ENCODE assay signal across 1 cellular context in the genomic region with DNA sequence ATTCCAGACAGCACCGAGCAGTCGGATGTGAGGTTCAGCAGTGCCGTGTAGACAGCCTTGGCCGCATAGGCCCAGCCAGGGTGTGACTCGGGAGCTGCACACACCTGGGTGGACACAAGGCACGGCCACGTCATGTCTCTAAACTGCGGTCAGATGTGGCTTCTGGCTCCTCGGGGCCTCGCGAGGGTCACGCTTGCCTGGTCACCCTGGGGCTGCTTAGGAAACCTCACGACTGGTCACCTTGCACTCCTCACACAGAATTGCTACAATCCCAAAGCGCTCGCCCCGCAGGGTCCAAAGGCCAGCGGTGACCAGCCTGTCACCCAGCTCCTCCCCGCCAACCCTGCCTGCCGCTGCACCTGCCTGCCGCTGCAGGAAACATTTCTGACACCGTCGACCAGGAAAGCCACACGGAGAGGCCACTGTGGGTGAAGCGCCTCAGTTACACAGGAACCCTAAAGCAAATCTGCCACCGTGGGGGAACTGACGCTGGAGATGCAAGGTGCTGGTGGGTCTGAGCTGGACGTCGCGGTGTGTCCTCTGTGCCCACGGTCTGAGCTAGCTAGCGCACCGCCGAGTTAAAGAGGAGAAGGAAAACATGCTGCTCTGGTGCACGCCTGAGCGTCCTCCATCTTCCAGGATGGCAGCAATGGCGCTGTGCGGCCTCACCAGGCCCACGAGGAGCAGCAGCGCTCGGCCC.
TF ChIP-seq lines count a peak whose summit lies in the region.

No MANE protein-coding gene starts in this region.

TF ChIP-seq in HepG2, 621 proteins besides CTCF, POLR2A, EP300 and RAD21 (continued from another document and continues in another):
- TF ChIP-seq ZNF609 (CRISPR knock-in tag; IDR thresholded peaks at IDR 0.05; ENCODE audit: borderline replicate concordance) = peak; percentile 74
- TF ChIP-seq WIZ (CRISPR knock-in tag; IDR thresholded peaks at IDR 0.05) = 0 out of 2 replicates have a peak, but pooled peaks have one; percentile 58
- TF ChIP-seq ZNF383 (CRISPR knock-in tag; IDR thresholded peaks at IDR 0.05; ENCODE audit: borderline replicate concordance) = no peak
- peak; percentile 48 for TF ChIP-seq FOXC1 (CRISPR knock-in tag; IDR thresholded peaks at IDR 0.05; ENCODE audit: borderline replicate concordance)
- TF ChIP-seq, protein P1, sequence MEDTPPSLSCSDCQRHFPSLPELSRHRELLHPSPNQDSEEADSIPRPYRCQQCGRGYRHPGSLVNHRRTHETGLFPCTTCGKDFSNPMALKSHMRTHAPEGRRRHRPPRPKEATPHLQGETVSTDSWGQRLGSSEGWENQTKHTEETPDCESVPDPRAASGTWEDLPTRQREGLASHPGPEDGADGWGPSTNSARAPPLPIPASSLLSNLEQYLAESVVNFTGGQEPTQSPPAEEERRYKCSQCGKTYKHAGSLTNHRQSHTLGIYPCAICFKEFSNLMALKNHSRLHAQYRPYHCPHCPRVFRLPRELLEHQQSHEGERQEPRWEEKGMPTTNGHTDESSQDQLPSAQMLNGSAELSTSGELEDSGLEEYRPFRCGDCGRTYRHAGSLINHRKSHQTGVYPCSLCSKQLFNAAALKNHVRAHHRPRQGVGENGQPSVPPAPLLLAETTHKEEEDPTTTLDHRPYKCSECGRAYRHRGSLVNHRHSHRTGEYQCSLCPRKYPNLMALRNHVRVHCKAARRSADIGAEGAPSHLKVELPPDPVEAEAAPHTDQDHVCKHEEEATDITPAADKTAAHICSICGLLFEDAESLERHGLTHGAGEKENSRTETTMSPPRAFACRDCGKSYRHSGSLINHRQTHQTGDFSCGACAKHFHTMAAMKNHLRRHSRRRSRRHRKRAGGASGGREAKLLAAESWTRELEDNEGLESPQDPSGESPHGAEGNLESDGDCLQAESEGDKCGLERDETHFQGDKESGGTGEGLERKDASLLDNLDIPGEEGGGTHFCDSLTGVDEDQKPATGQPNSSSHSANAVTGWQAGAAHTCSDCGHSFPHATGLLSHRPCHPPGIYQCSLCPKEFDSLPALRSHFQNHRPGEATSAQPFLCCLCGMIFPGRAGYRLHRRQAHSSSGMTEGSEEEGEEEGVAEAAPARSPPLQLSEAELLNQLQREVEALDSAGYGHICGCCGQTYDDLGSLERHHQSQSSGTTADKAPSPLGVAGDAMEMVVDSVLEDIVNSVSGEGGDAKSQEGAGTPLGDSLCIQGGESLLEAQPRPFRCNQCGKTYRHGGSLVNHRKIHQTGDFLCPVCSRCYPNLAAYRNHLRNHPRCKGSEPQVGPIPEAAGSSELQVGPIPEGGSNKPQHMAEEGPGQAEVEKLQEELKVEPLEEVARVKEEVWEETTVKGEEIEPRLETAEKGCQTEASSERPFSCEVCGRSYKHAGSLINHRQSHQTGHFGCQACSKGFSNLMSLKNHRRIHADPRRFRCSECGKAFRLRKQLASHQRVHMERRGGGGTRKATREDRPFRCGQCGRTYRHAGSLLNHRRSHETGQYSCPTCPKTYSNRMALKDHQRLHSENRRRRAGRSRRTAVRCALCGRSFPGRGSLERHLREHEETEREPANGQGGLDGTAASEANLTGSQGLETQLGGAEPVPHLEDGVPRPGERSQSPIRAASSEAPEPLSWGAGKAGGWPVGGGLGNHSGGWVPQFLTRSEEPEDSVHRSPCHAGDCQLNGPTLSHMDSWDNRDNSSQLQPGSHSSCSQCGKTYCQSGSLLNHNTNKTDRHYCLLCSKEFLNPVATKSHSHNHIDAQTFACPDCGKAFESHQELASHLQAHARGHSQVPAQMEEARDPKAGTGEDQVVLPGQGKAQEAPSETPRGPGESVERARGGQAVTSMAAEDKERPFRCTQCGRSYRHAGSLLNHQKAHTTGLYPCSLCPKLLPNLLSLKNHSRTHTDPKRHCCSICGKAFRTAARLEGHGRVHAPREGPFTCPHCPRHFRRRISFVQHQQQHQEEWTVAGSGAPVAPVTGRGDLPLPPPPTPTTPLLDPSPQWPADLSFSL (CRISPR knock-in tag; IDR thresholded peaks at IDR 0.05) = no peak
- TF ChIP-seq SALL1 (CRISPR knock-in tag; IDR thresholded peaks at IDR 0.05) = peak; percentile 92
- TF ChIP-seq ZNF777 (CRISPR knock-in tag; IDR thresholded peaks at IDR 0.05) = no peak
- TF ChIP-seq XBP1 (CRISPR knock-in tag; IDR thresholded peaks at IDR 0.05) = no peak
- 0 out of 2 replicates have a peak, but pooled peaks have one; percentile 45 for TF ChIP-seq SMAD3 (CRISPR knock-in tag; IDR thresholded peaks at IDR 0.05)
- no peak for TF ChIP-seq TCF7L2 (IDR thresholded peaks at IDR 0.05; ENCODE audit: low read depth, low read length)
- TF ChIP-seq ZNF350 (CRISPR knock-in tag; IDR thresholded peaks at IDR 0.05; ENCODE audit: borderline replicate concordance, low read depth) = peak; percentile 71
- no peak; the same call in 1 of the 2 replicates for TF ChIP-seq ZNF891 (CRISPR knock-in tag; IDR thresholded peaks at IDR 0.05)
- TF ChIP-seq ZNF251 (CRISPR knock-in tag; IDR thresholded peaks at IDR 0.05) = no peak
- TF ChIP-seq ATF7-NPFF (CRISPR knock-in tag; IDR thresholded peaks at IDR 0.05; ENCODE audit: low read depth) = peak; percentile 85
- TF ChIP-seq ZNF18 (CRISPR knock-in tag; IDR thresholded peaks at IDR 0.05; ENCODE audit: insufficient replicate concordance) = peak; percentile 93
- TF ChIP-seq, protein P2, sequence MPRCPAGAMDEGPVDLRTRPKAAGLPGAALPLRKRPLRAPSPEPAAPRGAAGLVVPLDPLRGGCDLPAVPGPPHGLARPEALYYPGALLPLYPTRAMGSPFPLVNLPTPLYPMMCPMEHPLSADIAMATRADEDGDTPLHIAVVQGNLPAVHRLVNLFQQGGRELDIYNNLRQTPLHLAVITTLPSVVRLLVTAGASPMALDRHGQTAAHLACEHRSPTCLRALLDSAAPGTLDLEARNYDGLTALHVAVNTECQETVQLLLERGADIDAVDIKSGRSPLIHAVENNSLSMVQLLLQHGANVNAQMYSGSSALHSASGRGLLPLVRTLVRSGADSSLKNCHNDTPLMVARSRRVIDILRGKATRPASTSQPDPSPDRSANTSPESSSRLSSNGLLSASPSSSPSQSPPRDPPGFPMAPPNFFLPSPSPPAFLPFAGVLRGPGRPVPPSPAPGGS (CRISPR knock-in tag; IDR thresholded peaks at IDR 0.05) = no peak
- TF ChIP-seq EHMT2 (IDR thresholded peaks at IDR 0.05; ENCODE audit: borderline replicate concordance, low read depth, low read length) = no peak
- TF ChIP-seq ZMAT3 (CRISPR knock-in tag; conservative IDR thresholded peaks at IDR 0.05) = no peak
- TF ChIP-seq REPIN1 (CRISPR knock-in tag; IDR thresholded peaks at IDR 0.05; ENCODE audit: borderline replicate concordance, low read depth) = no peak; the same call in 1 of the 2 replicates
- peak; percentile 76 for TF ChIP-seq ZNF761 (CRISPR knock-in tag; conservative IDR thresholded peaks at IDR 0.05)
- TF ChIP-seq, protein P3, sequence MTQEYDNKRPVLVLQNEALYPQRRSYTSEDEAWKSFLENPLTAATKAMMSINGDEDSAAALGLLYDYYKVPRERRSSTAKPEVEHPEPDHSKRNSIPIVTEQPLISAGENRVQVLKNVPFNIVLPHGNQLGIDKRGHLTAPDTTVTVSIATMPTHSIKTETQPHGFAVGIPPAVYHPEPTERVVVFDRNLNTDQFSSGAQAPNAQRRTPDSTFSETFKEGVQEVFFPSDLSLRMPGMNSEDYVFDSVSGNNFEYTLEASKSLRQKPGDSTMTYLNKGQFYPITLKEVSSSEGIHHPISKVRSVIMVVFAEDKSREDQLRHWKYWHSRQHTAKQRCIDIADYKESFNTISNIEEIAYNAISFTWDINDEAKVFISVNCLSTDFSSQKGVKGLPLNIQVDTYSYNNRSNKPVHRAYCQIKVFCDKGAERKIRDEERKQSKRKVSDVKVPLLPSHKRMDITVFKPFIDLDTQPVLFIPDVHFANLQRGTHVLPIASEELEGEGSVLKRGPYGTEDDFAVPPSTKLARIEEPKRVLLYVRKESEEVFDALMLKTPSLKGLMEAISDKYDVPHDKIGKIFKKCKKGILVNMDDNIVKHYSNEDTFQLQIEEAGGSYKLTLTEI (CRISPR knock-in tag; conservative IDR thresholded peaks at IDR 0.05) = no peak
- TF ChIP-seq ZNF263 (CRISPR knock-in tag; IDR thresholded peaks at IDR 0.05) = peak; percentile 66; the same call in 1 of the 2 replicates
- TF ChIP-seq, protein P4, sequence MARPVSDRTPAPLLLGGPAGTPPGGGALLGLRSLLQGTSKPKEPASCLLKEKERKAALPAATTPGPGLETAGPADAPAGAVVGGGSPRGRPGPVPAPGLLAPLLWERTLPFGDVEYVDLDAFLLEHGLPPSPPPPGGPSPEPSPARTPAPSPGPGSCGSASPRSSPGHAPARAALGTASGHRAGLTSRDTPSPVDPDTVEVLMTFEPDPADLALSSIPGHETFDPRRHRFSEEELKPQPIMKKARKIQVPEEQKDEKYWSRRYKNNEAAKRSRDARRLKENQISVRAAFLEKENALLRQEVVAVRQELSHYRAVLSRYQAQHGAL (CRISPR knock-in tag; IDR thresholded peaks at IDR 0.05; ENCODE audit: not compliant biosample characterization) = no peak
- TF ChIP-seq IKZF1 (IDR thresholded peaks at IDR 0.05) = no peak
- TF ChIP-seq ZNF780A (CRISPR knock-in tag; IDR thresholded peaks at IDR 0.05) = peak; percentile 96
- no peak for TF ChIP-seq LCORL (IDR thresholded peaks at IDR 0.05)
- peak; percentile 83 for TF ChIP-seq LCORL (CRISPR knock-in tag; IDR thresholded peaks at IDR 0.05)
- TF ChIP-seq PRMT3 (CRISPR knock-in tag; IDR thresholded peaks at IDR 0.05; ENCODE audit: borderline replicate concordance, low read depth) = no peak
- no peak for TF ChIP-seq HOXA5 (CRISPR knock-in tag; IDR thresholded peaks at IDR 0.05)
- peak; percentile 61; the same call in 1 of the 2 replicates for TF ChIP-seq NRL (CRISPR knock-in tag; IDR thresholded peaks at IDR 0.05; ENCODE audit: borderline replicate concordance)
- TF ChIP-seq ZNF709 (CRISPR knock-in tag; IDR thresholded peaks at IDR 0.05) = peak; percentile 85
- peak; percentile 97 for TF ChIP-seq ZBTB4 (CRISPR knock-in tag; IDR thresholded peaks at IDR 0.05; ENCODE audit: borderline replicate concordance)
- no peak for TF ChIP-seq FOXO4 (CRISPR knock-in tag; conservative IDR thresholded peaks at IDR 0.05)
